Comparison of ENCODE assay signal across 21 cellular contexts in the genomic region with DNA sequence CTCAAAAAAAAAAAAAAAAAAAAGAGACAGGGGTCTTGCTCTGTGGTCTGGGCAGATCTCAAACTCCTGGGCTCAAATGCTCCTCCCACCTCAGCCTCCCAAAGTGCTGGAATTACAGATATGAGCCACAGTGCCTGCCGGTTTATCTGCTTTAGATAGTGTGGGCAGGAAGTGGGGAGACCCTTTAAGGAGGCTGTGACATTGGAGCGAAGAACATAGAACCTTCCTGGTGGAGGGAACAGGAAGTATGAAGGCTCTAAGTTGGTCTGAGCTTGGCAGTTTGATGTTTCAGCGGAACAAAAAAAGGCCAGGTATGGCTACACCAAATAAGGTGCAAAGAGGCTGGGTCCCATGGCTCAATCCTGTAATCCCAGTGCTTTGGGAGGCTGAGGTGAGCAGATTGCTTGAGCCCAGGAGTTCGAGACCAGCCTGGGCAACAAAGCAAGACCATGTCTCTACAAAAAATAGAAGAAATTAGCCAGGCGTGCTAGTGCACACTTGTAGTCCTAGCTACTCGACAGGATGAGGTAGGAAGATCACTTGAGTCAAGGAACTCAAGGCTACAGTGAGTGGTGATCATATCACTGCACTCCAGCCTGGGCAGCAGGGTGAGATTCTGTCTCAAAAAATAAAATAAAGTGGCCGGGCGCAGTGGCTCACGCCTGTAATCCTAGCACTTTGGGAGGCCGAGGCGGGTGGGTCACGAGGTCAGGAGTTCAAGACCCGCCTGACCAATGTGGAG. TPM values are rescaled to one million over a fixed set of nuclear protein-coding genes. Genes with fewer than 3 reads are reported as not detected.
DNase-seq lines count a peak whose midpoint lies in the region; TF ChIP-seq lines count a peak whose summit lies in the region.
"Had no signal": no experiment of that assay in that cellular context is flagged by ENCODE, and none has a peak within 500 bp of the region (broad histone marks: within the 10 kb centered on the region; RNA-seq: fewer than 3 reads in every experiment).

No MANE protein-coding gene starts in this region.

- H3K27ac ChIP-seq in spleen (peak overlapping the region in 1 of 8 donors; percentile 3), suprapubic skin (no peak overlapping the region)
- H3K27ac ChIP-seq: lower lobe of right lung, upper lobe of left lung had no signal

- H3K9me3 ChIP-seq in spleen (no peaks in the 10 kb centered on the region), suprapubic skin (no peaks in the 10 kb centered on the region)
- H3K9me3 ChIP-seq: lower lobe of right lung, upper lobe of left lung had no signal

- DNase-seq in activated naive CD4-positive, alpha-beta T cell treated with anti-CD3 and anti-CD28 coated beads, Interleukin-2, amount 10 ng/mL, durations not matched to agents 7 days and 5 days, result no peak
- DNase-seq in activated naive CD4-positive, alpha-beta T cell treated with Interleukin-2 at 50 U/mL for 16 hours, result no peak
- DNase-seq in OCI-M1 (lab: John Stamatoyannopoulos, UW) (peak; percentile 94), endothelial cell (ENCODE audit: low spot score) (no peak), spleen (peak; percentile 13), T-helper 2 cell (no peak), suprapubic skin (ENCODE audit: low spot score in 2 of 2) (no peak), SIG-M5 (lab: John Stamatoyannopoulos, UW) (no peak)
- DNase-seq: activated naive CD4-positive, alpha-beta T cell; dermis blood vessel endothelial cell; DMS79; lower lobe of right lung; natural killer cell; NCI-H1436 treated with DMSO at 0.1 percent for 48 hours; NCI-H2171 treated with DMSO at 0.1 percent for 48 hours; Right ventricle myocardium superior; stimulated activated CD4-positive, alpha-beta T cell treated with anti-CD3 and anti-CD28 coated beads, Interleukin-12 subunit alpha, Interleukin-12 subunit beta, amount 100 ng/mL, for 4 hours; upper lobe of left lung had no signal

- H3K27me3 ChIP-seq in spleen (replicated peaks in 1 of 7), result no peaks in the 10 kb centered on the region
- H3K27me3 ChIP-seq in suprapubic skin, result no peaks in the 10 kb centered on the region
- H3K27me3 ChIP-seq: upper lobe of left lung had no signal

- H3K9me3 Mint-ChIP-seq in activated naive CD4-positive, alpha-beta T cell treated with anti-CD3 and anti-CD28 coated beads, Interleukin-2, amount 10 ng/mL, durations not matched to agents 7 days and 5 days, result no peaks in the 10 kb centered on the region
- peaks cover 3% of the 10 kb centered on the region for H3K9me3 Mint-ChIP-seq in endothelial cell (ENCODE audit: unreplicated experiment)
- H3K9me3 Mint-ChIP-seq: natural killer cell; stimulated activated memory B cell treated with anti-CD40 and anti-IgM and Interleukin-4, amounts not matched to agents 10 μg/mL and 1 μg/mL and 100 μg/mL, for 72 hours; T-helper 2 cell treated with Interferon-gamma antibody and Interleukin-4, amounts not matched to agents 5 μg/mL and 100 μg/mL, for 36 hours had no signal

- 74 to 81% (median 78%) methylated on average over 13 of the region's 13 CpGs for WGBS in spleen, 5 donors
- WGBS in suprapubic skin, result 89% methylated on average over 13 of the region's 13 CpGs

- no peak overlapping the region for H3K4me3 Mint-ChIP-seq in activated naive CD4-positive, alpha-beta T cell treated with anti-CD3 and anti-CD28 coated beads, Interleukin-2, amount 10 ng/mL, durations not matched to agents 7 days and 5 days
- no peak overlapping the region for H3K4me3 Mint-ChIP-seq in endothelial cell (ENCODE audit: unreplicated experiment)
- H3K4me3 Mint-ChIP-seq: CD14-positive monocyte; natural killer cell; stimulated activated memory B cell treated with anti-CD40 and anti-IgM and Interleukin-4, amounts not matched to agents 10 μg/mL and 1 μg/mL and 100 μg/mL, for 72 hours; T-helper 2 cell treated with Interferon-gamma antibody and Interleukin-4, amounts not matched to agents 5 μg/mL and 100 μg/mL, for 36 hours had no signal

- intact Hi-C loops in spleen (cut with DNase I; ENCODE audit: low total_unique reads), result no loop called here

- H3K4me1 ChIP-seq in spleen (peaks cover 16 to 34% (median 26%) of the 10 kb centered on the region in 6 donors), suprapubic skin (peaks cover 22% of the 10 kb centered on the region)

- H3K36me3 Mint-ChIP-seq in activated naive CD4-positive, alpha-beta T cell treated with anti-CD3 and anti-CD28 coated beads, Interleukin-2, amount 10 ng/mL, durations not matched to agents 7 days and 5 days, result no peaks in the 10 kb centered on the region
- no peaks in the 10 kb centered on the region for H3K36me3 Mint-ChIP-seq in endothelial cell (ENCODE audit: low read depth, unreplicated experiment)
- H3K36me3 Mint-ChIP-seq: natural killer cell; stimulated activated memory B cell treated with anti-CD40 and anti-IgM and Interleukin-4, amounts not matched to agents 10 μg/mL and 1 μg/mL and 100 μg/mL, for 72 hours had no signal

- peak overlapping the region; percentile 52 for H3K27ac Mint-ChIP-seq in activated naive CD4-positive, alpha-beta T cell treated with anti-CD3 and anti-CD28 coated beads, Interleukin-2, amount 10 ng/mL, durations not matched to agents 7 days and 5 days
- peak overlapping the region; percentile 61 for H3K27ac Mint-ChIP-seq in endothelial cell (ENCODE audit: unreplicated experiment)
- H3K27ac Mint-ChIP-seq: natural killer cell; stimulated activated memory B cell treated with anti-CD40 and anti-IgM and Interleukin-4, amounts not matched to agents 10 μg/mL and 1 μg/mL and 100 μg/mL, for 72 hours; T-helper 2 cell treated with Interferon-gamma antibody and Interleukin-4, amounts not matched to agents 5 μg/mL and 100 μg/mL, for 36 hours had no signal

- TF ChIP-seq EP300 in suprapubic skin (IDR thresholded peaks at IDR 0.05), result no peak

- TF ChIP-seq CTCF in endothelial cell (IDR thresholded peaks at IDR 0.05; ENCODE audit: unreplicated experiment) (no peak), spleen (IDR thresholded peaks at IDR 0.05 in 8 of 11, conservative IDR thresholded peaks at IDR 0.05 in 3 of 11) (no peak), suprapubic skin (IDR thresholded peaks at IDR 0.05) (no peak)

- peaks cover 24% of the 10 kb centered on the region for H3K4me1 Mint-ChIP-seq in activated naive CD4-positive, alpha-beta T cell treated with anti-CD3 and anti-CD28 coated beads, Interleukin-2, amount 10 ng/mL, durations not matched to agents 7 days and 5 days
- peaks cover 39% of the 10 kb centered on the region for H3K4me1 Mint-ChIP-seq in endothelial cell (ENCODE audit: unreplicated experiment)

- peaks cover 8% of the 10 kb centered on the region for H3K27me3 Mint-ChIP-seq in activated naive CD4-positive, alpha-beta T cell treated with anti-CD3 and anti-CD28 coated beads, Interleukin-2, amount 10 ng/mL, durations not matched to agents 7 days and 5 days
- peaks cover 10% of the 10 kb centered on the region for H3K27me3 Mint-ChIP-seq in endothelial cell (ENCODE audit: unreplicated experiment)
- H3K27me3 Mint-ChIP-seq: stimulated activated memory B cell treated with anti-CD40 and anti-IgM and Interleukin-4, amounts not matched to agents 10 μg/mL and 1 μg/mL and 100 μg/mL, for 72 hours had no signal

- TF ChIP-seq POLR2A in spleen (IDR thresholded peaks at IDR 0.05) (no peak), suprapubic skin (IDR thresholded peaks at IDR 0.05) (no peak)

- H3K4me3 ChIP-seq in spleen, result no peak overlapping the region
- no peak overlapping the region for H3K4me3 ChIP-seq in suprapubic skin
- H3K4me3 ChIP-seq: lower lobe of right lung, upper lobe of left lung had no signal

- H3K36me3 ChIP-seq in spleen (no peaks in the 10 kb centered on the region), suprapubic skin (no peaks in the 10 kb centered on the region)
- H3K36me3 ChIP-seq: lower lobe of right lung, upper lobe of left lung had no signal

- CTCF ChIA-PET in activated naive CD4-positive, alpha-beta T cell treated with anti-CD3 and anti-CD28 coated beads, Interleukin-2, amount 10 ng/mL, durations not matched to agents 7 days and 5 days (lab: Charles Lee), result interaction anchor here (1.2 kb wide), 1 partner anchor 19 kb away, joined by 4 read pairs; no protein-coding TSS in a partner anchor

RNA-seq across cellular contexts. Expression of gene ZMYND8, which starts 8.7 kb away (rescaled TPM):
- total RNA-seq in endothelial cell (ENCODE audit: unreplicated experiment), result 109 TPM
- total RNA-seq in spleen, result 10 to 100 TPM; 30.3 to 64.0 (median 56.0) TPM
- polyA plus RNA-seq in spleen, result 10 to 100 TPM; 12.5 to 16.8 (median 15.6) TPM
- total RNA-seq in suprapubic skin, result 100 to 1,000 TPM in 1 of 4 donors, 10 to 100 TPM in 3; 48.5 to 169 (median 54.1) TPM

Comparison
In these comparisons a context has a peak if more than half of its experiments do, and no peak if none do; other contexts are left out.
1. DNase-seq: peak in OCI-M1 (single experiment) and spleen (single experiment); none in activated naive CD4-positive, alpha-beta T cell treated with anti-CD3 and anti-CD28 coated beads, Interleukin-2, amount 10 ng/mL, durations not matched to agents 7 days and 5 days (single experiment), activated naive CD4-positive, alpha-beta T cell treated with Interleukin-2 at 50 U/mL for 16 hours (single experiment), endothelial cell (single experiment), T-helper 2 cell (0 of 5), suprapubic skin (0 of 2) and SIG-M5 (single experiment).